In the genomic region with DNA sequence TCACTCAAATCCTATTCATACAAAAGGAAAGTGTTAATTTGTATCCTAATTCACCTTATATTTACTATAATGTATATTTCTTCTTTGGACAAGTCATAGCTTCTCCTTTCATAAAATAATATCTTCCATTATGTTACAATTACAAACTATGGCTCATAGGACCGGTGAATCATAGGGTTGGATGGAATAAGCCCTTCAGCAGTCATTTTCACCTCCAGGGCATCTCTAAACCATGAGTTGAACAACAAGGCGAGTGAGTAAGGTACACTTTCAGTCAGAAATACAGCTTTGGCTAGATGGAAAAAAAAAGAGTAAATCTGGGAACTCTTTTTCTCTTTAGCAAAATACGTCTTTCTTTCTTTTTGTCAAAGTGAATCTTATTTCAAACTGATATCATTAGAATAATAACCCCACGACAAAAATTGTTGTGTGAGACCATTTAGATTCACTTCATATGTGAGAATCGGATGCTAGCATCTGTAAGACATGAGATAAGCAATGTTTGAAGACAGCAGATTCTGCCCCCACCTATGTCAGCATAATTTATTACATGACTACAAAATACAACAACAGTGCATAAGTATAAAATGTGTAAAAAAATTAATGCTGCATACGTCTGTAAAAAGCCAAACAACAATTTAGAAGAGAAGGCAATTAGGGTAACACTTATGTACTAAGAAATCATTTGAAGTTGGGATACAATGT, we compare ENCODE assay signal across 1 cellular context.
TF ChIP-seq lines count a peak whose summit lies in the region.

No MANE protein-coding gene starts in this region.

TF ChIP-seq in IMR-90, 13 proteins besides CTCF, POLR2A, EP300 and RAD21:
- peak; percentile 82 for TF ChIP-seq FOS (IDR thresholded peaks at IDR 0.05; ENCODE audit: low read depth, low read length)
- peak; percentile 38; the same call in 1 of the 2 replicates for TF ChIP-seq BHLHE40 (IDR thresholded peaks at IDR 0.05; ENCODE audit: low read depth, low read length)
- peak; percentile 19 for TF ChIP-seq RCOR1 (IDR thresholded peaks at IDR 0.05; ENCODE audit: insufficient replicate concordance, low read length)
- no peak for TF ChIP-seq MXI1 (IDR thresholded peaks at IDR 0.05; ENCODE audit: borderline replicate concordance, low read depth, low read length)
- TF ChIP-seq CEBPB (IDR thresholded peaks at IDR 0.05; ENCODE audit: low read depth, low read length), result peak; percentile 1; the same call in 1 of the 2 replicates
- no peak for TF ChIP-seq RFX5 (IDR thresholded peaks at IDR 0.05; ENCODE audit: low read depth, low read length)
- TF ChIP-seq SMC3 (IDR thresholded peaks at IDR 0.05; ENCODE audit: low read depth, low read length), result peak; percentile 31; the same call in 1 of the 2 replicates
